23 cellular contexts compared by ENCODE assay signal in the genomic region with DNA sequence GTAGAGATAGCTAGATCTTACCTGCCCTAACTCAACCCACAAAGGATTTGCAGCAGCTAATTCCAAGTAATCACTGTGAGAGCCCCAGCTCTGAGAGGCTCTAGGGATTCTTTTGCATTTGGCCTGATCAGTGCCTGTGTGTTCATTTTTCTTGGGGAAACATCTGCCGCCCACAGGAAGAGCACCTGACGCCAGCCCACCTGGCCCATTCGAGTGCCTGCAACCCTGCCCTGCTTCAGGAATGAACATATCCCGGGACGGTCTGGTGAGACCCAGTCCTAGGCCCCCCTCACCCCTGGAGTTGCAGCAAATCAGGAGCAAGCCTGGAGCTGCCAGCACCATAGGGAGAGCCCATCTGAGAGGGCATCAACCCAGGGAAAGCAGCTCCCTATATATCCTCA. TPM values are rescaled to one million over a fixed set of nuclear protein-coding genes. Genes with fewer than 3 reads are reported as not detected.
DNase-seq lines count a peak whose midpoint lies in the region; ATAC-seq and TF ChIP-seq lines count a peak whose summit lies in the region.
"Had no signal": no experiment of that assay in that cellular context is flagged by ENCODE, and none has a peak within 500 bp of the region (broad histone marks: within the 10 kb centered on the region; RNA-seq: fewer than 3 reads in every experiment).

No MANE protein-coding gene starts in this region.

- no peaks in the 10 kb centered on the region for H3K9me3 ChIP-seq in BLaER1 treated with 17β-estradiol and CSF1 and Interleukin-3, amounts not matched to agents 10 nM and 100 nM (replicated peaks in 1 of 11)
- no peaks in the 10 kb centered on the region for H3K9me3 ChIP-seq in gastrocnemius medialis
- H3K9me3 ChIP-seq: sigmoid colon, upper lobe of right lung had no signal

- H3K27ac Mint-ChIP-seq in memory B cell: peak overlapping the region; percentile 90
- H3K27ac Mint-ChIP-seq: activated naive CD8-positive, alpha-beta T cell; activated T-helper 2 cell treated with anti-CD3 and anti-CD28 coated beads, Interferon-gamma antibody, Interleukin-2, Interleukin-4, amounts not matched to agents 10 μg/mL and 5 μg/mL and 100 μg/mL, durations not matched to agents 14 hours and 24 hours and 36 hours; T-helper 1 cell treated with Interleukin-12 subunit alpha and Interleukin-12 subunit beta and Interleukin-4 antibody, amounts not matched to agents 30 μg/mL and 1 μg/mL, for 36 hours had no signal

- in situ Hi-C loops in gastrocnemius medialis (cut with MboI; ENCODE audit: low sequenced_read_pairs in 4 of 4): no loop called here

- peak overlapping the region in 5 of 11 experiments; percentile 10 to 75 (median 71); a peak in 10 of 22 replicates for H3K27ac ChIP-seq in BLaER1 treated with 17β-estradiol and CSF1 and Interleukin-3, amounts not matched to agents 10 nM and 100 nM
- H3K27ac ChIP-seq in gastrocnemius medialis: no peak overlapping the region
- H3K27ac ChIP-seq: sigmoid colon, upper lobe of right lung had no signal

- H3K27me3 ChIP-seq in BLaER1 treated with 17β-estradiol and CSF1 and Interleukin-3, amounts not matched to agents 10 nM and 100 nM: peaks cover 0 to 56% (median 19%) of the 10 kb centered on the region in 11 experiments; a peak in 13 of 22 replicates
- H3K27me3 ChIP-seq in gastrocnemius medialis: no peaks in the 10 kb centered on the region
- H3K27me3 ChIP-seq: sigmoid colon, upper lobe of right lung had no signal

- TF ChIP-seq POLR2A in gastrocnemius medialis (IDR thresholded peaks at IDR 0.05): no peak

- DNase-seq in NCI-H1436 (lab: John Stamatoyannopoulos, UW) (peak; percentile 33), memory B cell (ENCODE audit: low spot score in 2 of 2) (no peak), UCSD-AML1 (lab: John Stamatoyannopoulos, UW; ENCODE audit: unreplicated experiment) (no peak), GM10248 (ENCODE audit: extremely low spot score) (no peak), NCI-H2171 (lab: John Stamatoyannopoulos, UW) (no peak), gastrocnemius medialis (no peak)
- DNase-seq: ACHN; activated CD4-positive, alpha-beta T cell treated with anti-CD3 and anti-CD28 coated beads, Interleukin-2, amount 50 U/mL, for 1 hour; activated CD8-positive, alpha-beta memory T cell treated with anti-CD3 and anti-CD28 coated beads, Interleukin-2, amount 50 U/mL, for 48 hours; cerebellar nuclear complex; hypothalamus; MV-4-11; NCI-H187 treated with DMSO at 0.1 percent for 48 hours; NK-92 treated with Interleukin-12 subunit alpha and Interleukin-12 subunit beta, amount 100 ng/mL, for 24 hours; sigmoid colon; substantia nigra; upper lobe of right lung had no signal

- CTCF ChIA-PET in GM10248 (lab: Yijun Ruan, JAX): interaction anchor here (0.8 to 2.8 kb wide), 12 partner anchors 10 to 380 kb away, joined by 3 to 12 read pairs (median 4); a partner anchor contains a TSS

- peak overlapping the region; percentile 33 to 91 (median 84) for H3K4me2 ChIP-seq in BLaER1 treated with 17β-estradiol and CSF1 and Interleukin-3, amounts not matched to agents 10 nM and 100 nM

- TF ChIP-seq CTCF in GM10248 (IDR thresholded peaks at IDR 0.05; ENCODE audit: control extremely low read depth, extremely low read depth, low read depth, missing control alignments) (no peak), gastrocnemius medialis (IDR thresholded peaks at IDR 0.05 in 4 of 5, conservative IDR thresholded peaks at IDR 0.05 in 1 of 5) (no peak)

- H3K9ac ChIP-seq in BLaER1 treated with 17β-estradiol and CSF1 and Interleukin-3, amounts not matched to agents 10 nM and 100 nM: peak overlapping the region in 4 of 11 experiments; percentile 42 to 69 (median 46); a peak in 7 of 22 replicates

- ATAC-seq in GM18907 (IDR thresholded peaks at IDR 0.05; ENCODE audit: unreplicated experiment) (peak; percentile 4), memory B cell (ENCODE audit: low read depth) (no peak), gastrocnemius medialis (no peak)
- ATAC-seq: upper lobe of right lung had no signal

- peaks cover 0 to 33% (median 0%) of the 10 kb centered on the region in 11 experiments; a peak in 7 of 22 replicates for H4K20me1 ChIP-seq in BLaER1 treated with 17β-estradiol and CSF1 and Interleukin-3, amounts not matched to agents 10 nM and 100 nM

- no peaks in the 10 kb centered on the region for H3K36me3 ChIP-seq in BLaER1 treated with 17β-estradiol and CSF1 and Interleukin-3, amounts not matched to agents 10 nM and 100 nM
- H3K36me3 ChIP-seq in gastrocnemius medialis: no peaks in the 10 kb centered on the region
- H3K36me3 ChIP-seq: sigmoid colon, upper lobe of right lung had no signal

- H3K27me3 Mint-ChIP-seq in memory B cell: peaks cover 9% of the 10 kb centered on the region

- POLR2A ChIA-PET in GM10248 (lab: Yijun Ruan, JAX): no interaction called here

- H3K4me3 Mint-ChIP-seq in memory B cell: no peak overlapping the region
- H3K4me3 Mint-ChIP-seq: activated naive CD8-positive, alpha-beta T cell; CD14-positive monocyte; T-helper 1 cell treated with Interleukin-12 subunit alpha and Interleukin-12 subunit beta and Interleukin-4 antibody, amounts not matched to agents 30 μg/mL and 1 μg/mL, for 36 hours had no signal

- H3K4me3 ChIP-seq in BLaER1 treated with 17β-estradiol and CSF1 and Interleukin-3, amounts not matched to agents 10 nM and 100 nM: 0 out of 20 replicates have a peak overlapping the region, but pooled peaks of 1 of the 10 experiments have one; percentile 2
- no peak overlapping the region for H3K4me3 ChIP-seq in gastrocnemius medialis
- H3K4me3 ChIP-seq: sigmoid colon, upper lobe of right lung had no signal

- intact Hi-C loops in gastrocnemius medialis (cut with DNase I; ENCODE audit: low total_unique reads): no loop called here

- peaks cover 39 to 100% (median 99%) of the 10 kb centered on the region in 10 experiments for H3K4me1 ChIP-seq in BLaER1 treated with 17β-estradiol and CSF1 and Interleukin-3, amounts not matched to agents 10 nM and 100 nM
- H3K4me1 ChIP-seq in gastrocnemius medialis: peaks cover 0 to 8% of the 10 kb centered on the region in 2 donors
- H3K4me1 ChIP-seq: sigmoid colon, upper lobe of right lung had no signal

- peaks cover 37% of the 10 kb centered on the region for H3K4me1 Mint-ChIP-seq in memory B cell
- H3K4me1 Mint-ChIP-seq: CD14-positive monocyte had no signal

- no peaks in the 10 kb centered on the region for H3K36me3 Mint-ChIP-seq in memory B cell
- H3K36me3 Mint-ChIP-seq: activated naive CD8-positive, alpha-beta T cell; CD14-positive monocyte had no signal

- no peaks in the 10 kb centered on the region for H3K9me3 Mint-ChIP-seq in memory B cell
- H3K9me3 Mint-ChIP-seq: activated T-helper 2 cell treated with anti-CD3 and anti-CD28 coated beads, Interferon-gamma antibody, Interleukin-2, Interleukin-4, amounts not matched to agents 10 μg/mL and 5 μg/mL and 100 μg/mL, durations not matched to agents 14 hours and 24 hours and 36 hours; CD14-positive monocyte; T-helper 1 cell treated with Interleukin-12 subunit alpha and Interleukin-12 subunit beta and Interleukin-4 antibody, amounts not matched to agents 30 μg/mL and 1 μg/mL, for 36 hours had no signal

RNA-seq across cellular contexts. Expression of a gene that starts 38.8 kb away (rescaled TPM):
- 1 to 10 TPM; 3.1 to 5.2 (median 3.9) TPM for total RNA-seq in gastrocnemius medialis
